In the genomic region with DNA sequence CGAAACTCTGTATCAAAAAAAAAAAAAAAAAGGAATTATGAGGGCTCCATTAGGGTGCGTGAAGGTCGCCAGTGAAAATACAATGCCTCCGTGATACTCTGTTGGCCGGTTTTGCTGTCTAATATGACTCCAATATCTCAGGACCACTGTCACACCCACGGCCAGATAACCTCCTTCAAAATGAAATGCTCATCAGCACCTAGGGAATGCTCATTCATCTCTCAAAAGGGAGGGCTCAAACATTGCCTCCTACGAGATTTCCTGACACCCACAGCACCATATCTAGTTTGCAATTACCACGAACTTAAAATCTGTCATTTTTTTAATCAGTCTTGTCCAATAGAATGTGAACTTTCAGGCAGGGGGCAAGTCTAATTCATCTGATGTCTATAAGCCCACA, we compare ENCODE assay signal across 13 cellular contexts.
"Had no signal": no experiment of that assay in that cellular context is flagged by ENCODE, and none has a peak within 500 bp of the region (broad histone marks: within the 10 kb centered on the region; RNA-seq: fewer than 3 reads in every experiment).

No MANE protein-coding gene starts in this region.

- H3K79me2 ChIP-seq: hepatocyte had no signal

- H2AFZ ChIP-seq: hepatocyte had no signal

- H3K27me3 ChIP-seq: adrenal gland, hepatocyte, transverse colon had no signal

- H3K27ac ChIP-seq: adrenal gland, hepatocyte had no signal

- H3K4me3 ChIP-seq: adrenal gland, hepatocyte, transverse colon had no signal

- H3K36me3 ChIP-seq: adrenal gland, transverse colon had no signal

- H3K27ac Mint-ChIP-seq: progenitor cell of endocrine pancreas had no signal

- H3K9me3 ChIP-seq: adrenal gland, transverse colon had no signal

- DNase-seq: activated CD4-positive, alpha-beta T cell treated with anti-CD3 and anti-CD28 coated beads, Interleukin-2, amount 50 U/mL, for 48 hours; activated naive CD4-positive, alpha-beta T cell treated with Interleukin-2 at 50 U/mL for 16 hours; adrenal gland; cortex of kidney; erythroblast; kidney; left ventricle myocardium superior; mesenchymal stem cell; right cardiac atrium; small intestine; transverse colon had no signal

- FAIRE-seq: kidney, small intestine had no signal

- ATAC-seq: left ventricle myocardium superior, right cardiac atrium had no signal

- H3K4me2 ChIP-seq: hepatocyte had no signal
